In genomic region chrX:25278341-25278740, GRCh38 we compare ENCODE assay signal across 36 cellular contexts.
"Had no signal": no experiment of that assay in that cellular context is flagged by ENCODE, and none has a peak within 500 bp of the region (broad histone marks: within the 10 kb centered on the region; RNA-seq: fewer than 3 reads in every experiment).

No MANE protein-coding gene starts in this region.

- H3K4me1 Mint-ChIP-seq: activated B cell treated with CpG ODN at 0.5 μM for 24 hours; activated CD4-positive, alpha-beta memory T cell treated with anti-CD3 and anti-CD28 coated beads, Interleukin-2, amount 10 ng/mL, durations not matched to agents 7 days and 5 days; activated CD4-positive, alpha-beta T cell treated with anti-CD3 and anti-CD28 coated beads for 36 hours; activated CD4-positive, alpha-beta T cell treated with anti-CD3 and anti-CD28 coated beads, Interleukin-2, amount 10 ng/mL, durations not matched to agents 7 days and 5 days; activated CD8-positive, alpha-beta memory T cell treated with anti-CD3 and anti-CD28 coated beads, Interleukin-2, amount 10 ng/mL, durations not matched to agents 7 days and 5 days; activated naive CD4-positive, alpha-beta T cell treated with anti-CD3 and anti-CD28 coated beads, Interleukin-2, amount 10 ng/mL, durations not matched to agents 7 days and 5 days; activated naive CD4-positive, alpha-beta T cell treated with anti-CD3 and anti-CD28 coated beads, Interleukin-2, amount 50 U/mL, for 24 hours; activated naive CD8-positive, alpha-beta T cell treated with anti-CD3 and anti-CD28 coated beads, Interleukin-2, amount 10 ng/mL, durations not matched to agents 7 days and 5 days; activated naive CD8-positive, alpha-beta T cell treated with anti-CD3 and anti-CD28 coated beads, Interleukin-2, amount 50 U/mL, for 24 hours had no signal

- H3K4me3 ChIP-seq: ascending aorta, body of pancreas, breast epithelium had no signal

- H3K9me3 ChIP-seq: ascending aorta, body of pancreas, breast epithelium had no signal

- H3K36me3 Mint-ChIP-seq: activated CD8-positive, alpha-beta memory T cell treated with anti-CD3 and anti-CD28 coated beads, Interleukin-2, amount 10 ng/mL, durations not matched to agents 7 days and 5 days; activated naive CD4-positive, alpha-beta T cell treated with anti-CD3 and anti-CD28 coated beads, Interleukin-2, amount 10 ng/mL, durations not matched to agents 7 days and 5 days; activated naive CD4-positive, alpha-beta T cell treated with anti-CD3 and anti-CD28 coated beads, Interleukin-2, amount 50 U/mL, for 24 hours; activated naive CD8-positive, alpha-beta T cell; activated naive CD8-positive, alpha-beta T cell treated with anti-CD3 and anti-CD28 coated beads, Interleukin-2, amount 10 ng/mL, durations not matched to agents 7 days and 5 days had no signal

- H3K27ac ChIP-seq: ascending aorta, body of pancreas, brain microvascular endothelial cell, breast epithelium, VCaP had no signal

- H3K9me3 Mint-ChIP-seq: activated B cell treated with CpG ODN at 0.5 μM for 24 hours; activated CD4-positive, alpha-beta memory T cell treated with anti-CD3 and anti-CD28 coated beads, Interleukin-2, amount 10 ng/mL, durations not matched to agents 7 days and 5 days; activated CD4-positive, alpha-beta T cell treated with anti-CD3 and anti-CD28 coated beads, Interleukin-2, amount 10 ng/mL, durations not matched to agents 7 days and 5 days; activated naive CD4-positive, alpha-beta T cell treated with anti-CD3 and anti-CD28 coated beads, Interleukin-2, amount 10 ng/mL, durations not matched to agents 7 days and 5 days; activated naive CD4-positive, alpha-beta T cell treated with anti-CD3 and anti-CD28 coated beads, Interleukin-2, amount 50 U/mL, for 24 hours; activated naive CD8-positive, alpha-beta T cell treated with anti-CD3 and anti-CD28 coated beads, Interleukin-2, amount 10 ng/mL, durations not matched to agents 7 days and 5 days; activated naive CD8-positive, alpha-beta T cell treated with anti-CD3 and anti-CD28 coated beads, Interleukin-2, amount 50 U/mL, for 24 hours; activated T-cell treated with anti-CD3 and anti-CD28 coated beads, Interleukin-2, amount 50 U/mL, for 24 hours; activated T-helper 2 cell treated with anti-CD3 and anti-CD28 coated beads, Interferon-gamma antibody, Interleukin-2, Interleukin-4, amounts not matched to agents 10 μg/mL and 5 μg/mL and 100 μg/mL, durations not matched to agents 14 hours and 24 hours and 36 hours; T-helper 1 cell treated with Interleukin-12 subunit alpha and Interleukin-12 subunit beta and Interleukin-4 antibody, amounts not matched to agents 30 μg/mL and 1 μg/mL, for 36 hours; T-helper 2 cell treated with Interferon-gamma antibody and Interleukin-4, amounts not matched to agents 5 μg/mL and 100 μg/mL, for 36 hours had no signal

- H3K27me3 Mint-ChIP-seq: activated B cell treated with CpG ODN at 0.5 μM for 24 hours; activated CD4-positive, alpha-beta memory T cell treated with anti-CD3 and anti-CD28 coated beads, Interleukin-2, amount 10 ng/mL, durations not matched to agents 7 days and 5 days; activated CD4-positive, alpha-beta T cell treated with anti-CD3 and anti-CD28 coated beads for 36 hours; activated CD4-positive, alpha-beta T cell treated with anti-CD3 and anti-CD28 coated beads, Interleukin-2, amount 10 ng/mL, durations not matched to agents 7 days and 5 days; activated CD8-positive, alpha-beta memory T cell treated with anti-CD3 and anti-CD28 coated beads, Interleukin-2, amount 10 ng/mL, durations not matched to agents 7 days and 5 days; activated naive CD4-positive, alpha-beta T cell treated with anti-CD3 and anti-CD28 coated beads, Interleukin-2, amount 10 ng/mL, durations not matched to agents 7 days and 5 days; activated naive CD4-positive, alpha-beta T cell treated with anti-CD3 and anti-CD28 coated beads, Interleukin-2, amount 50 U/mL, for 24 hours; activated naive CD8-positive, alpha-beta T cell; activated naive CD8-positive, alpha-beta T cell treated with anti-CD3 and anti-CD28 coated beads, Interleukin-2, amount 10 ng/mL, durations not matched to agents 7 days and 5 days; activated naive CD8-positive, alpha-beta T cell treated with anti-CD3 and anti-CD28 coated beads, Interleukin-2, amount 50 U/mL, for 24 hours had no signal

- H3K4me3 Mint-ChIP-seq: activated B cell treated with CpG ODN at 0.5 μM for 24 hours; activated CD4-positive, alpha-beta memory T cell treated with anti-CD3 and anti-CD28 coated beads, Interleukin-2, amount 10 ng/mL, durations not matched to agents 7 days and 5 days; activated CD4-positive, alpha-beta T cell treated with anti-CD3 and anti-CD28 coated beads for 36 hours; activated CD4-positive, alpha-beta T cell treated with anti-CD3 and anti-CD28 coated beads, Interleukin-2, amount 10 ng/mL, durations not matched to agents 7 days and 5 days; activated CD8-positive, alpha-beta memory T cell treated with anti-CD3 and anti-CD28 coated beads, Interleukin-2, amount 10 ng/mL, durations not matched to agents 7 days and 5 days; activated CD8-positive, alpha-beta T cell treated with anti-CD3 and anti-CD28 coated beads, Interleukin-2, amount 10 ng/mL, durations not matched to agents 7 days and 5 days; activated naive CD4-positive, alpha-beta T cell treated with anti-CD3 and anti-CD28 coated beads, Interleukin-2, amount 10 ng/mL, durations not matched to agents 7 days and 5 days; activated naive CD4-positive, alpha-beta T cell treated with anti-CD3 and anti-CD28 coated beads, Interleukin-2, amount 50 U/mL, for 24 hours; activated naive CD8-positive, alpha-beta T cell; activated naive CD8-positive, alpha-beta T cell treated with anti-CD3 and anti-CD28 coated beads, Interleukin-2, amount 10 ng/mL, durations not matched to agents 7 days and 5 days; activated naive CD8-positive, alpha-beta T cell treated with anti-CD3 and anti-CD28 coated beads, Interleukin-2, amount 50 U/mL, for 24 hours; activated T-cell treated with anti-CD3 and anti-CD28 coated beads, Interleukin-2, amount 50 U/mL, for 24 hours; T-helper 1 cell treated with Interleukin-12 subunit alpha and Interleukin-12 subunit beta and Interleukin-4 antibody, amounts not matched to agents 30 μg/mL and 1 μg/mL, for 36 hours; T-helper 2 cell treated with Interferon-gamma antibody and Interleukin-4, amounts not matched to agents 5 μg/mL and 100 μg/mL, for 36 hours had no signal

- DNase-seq: activated B cell treated with CpG ODN at 0.5 μM for 24 hours; activated CD4-positive, alpha-beta memory T cell treated with anti-CD3 and anti-CD28 coated beads, Interleukin-2, amount 10 ng/mL, durations not matched to agents 7 days and 5 days; activated CD4-positive, alpha-beta T cell treated with anti-CD3 and anti-CD28 coated beads for 36 hours; activated CD4-positive, alpha-beta T cell treated with anti-CD3 and anti-CD28 coated beads for 48 hours; activated CD4-positive, alpha-beta T cell treated with anti-CD3 and anti-CD28 coated beads, Interleukin-2, amount 10 ng/mL, durations not matched to agents 7 days and 5 days; activated CD4-positive, alpha-beta T cell treated with anti-CD3 and anti-CD28 coated beads, Interleukin-2, amount 50 U/mL, for 48 hours; activated CD4-positive, CD25-positive, alpha-beta regulatory T cell treated with anti-CD3 and anti-CD28 coated beads, Interleukin-2, amount 50 U/mL, for 72 hours; activated CD8-positive, alpha-beta memory T cell treated with anti-CD3 and anti-CD28 coated beads for 24 hours; activated CD8-positive, alpha-beta memory T cell treated with anti-CD3 and anti-CD28 coated beads, Interleukin-2, amount 10 ng/mL, durations not matched to agents 7 days and 5 days; activated CD8-positive, alpha-beta memory T cell treated with anti-CD3 and anti-CD28 coated beads, Interleukin-2, amount 50 U/mL, for 48 hours; activated CD8-positive, alpha-beta T cell treated with anti-CD3 and anti-CD28 coated beads, Interleukin-2, amount 10 ng/mL, durations not matched to agents 7 days and 5 days; activated effector memory CD4-positive, alpha-beta T cell treated with Interleukin-2 at 50 U/mL for 16 hours; activated gamma-delta T cell; activated naive CD4-positive, alpha-beta T cell treated with anti-CD3 and anti-CD28 coated beads, Interleukin-2, amount 10 ng/mL, durations not matched to agents 7 days and 5 days; activated naive CD4-positive, alpha-beta T cell treated with Interleukin-2 at 50 U/mL for 16 hours; activated naive CD8-positive, alpha-beta T cell treated with anti-CD3 and anti-CD28 coated beads, Interleukin-2, amount 10 ng/mL, durations not matched to agents 7 days and 5 days; activated naive CD8-positive, alpha-beta T cell treated with anti-CD3 and anti-CD28 coated beads, Interleukin-2, amount 50 U/mL, for 24 hours; activated T-cell treated with anti-CD3 and anti-CD28 coated beads, Interleukin-2, amount 50 U/mL, for 24 hours; activated T-cell treated with anti-CD3 and anti-CD28 coated beads, Interleukin-2, amount 50 U/mL, for 48 hours; amygdala; anterior cingulate cortex; body of pancreas; brain microvascular endothelial cell; central memory CD4-positive, alpha-beta T cell; cerebellar nuclear complex; T-helper 1 cell; T-helper 2 cell; T-helper 9 cell had no signal

- H3K4me1 ChIP-seq: ascending aorta, body of pancreas, breast epithelium had no signal

- ATAC-seq: activated CD4-positive, alpha-beta T cell treated with anti-CD3 and anti-CD28 coated beads for 36 hours; activated CD8-positive, alpha-beta memory T cell treated with anti-CD3 and anti-CD28 coated beads, Interleukin-2, amount 10 ng/mL, durations not matched to agents 7 days and 5 days; activated CD8-positive, alpha-beta T cell treated with anti-CD3 and anti-CD28 coated beads, Interleukin-2, amount 10 ng/mL, durations not matched to agents 7 days and 5 days; activated naive CD8-positive, alpha-beta T cell treated with anti-CD3 and anti-CD28 coated beads, Interleukin-2, amount 50 U/mL, for 24 hours; body of pancreas had no signal

- H3K27ac Mint-ChIP-seq: activated B cell treated with CpG ODN at 0.5 μM for 24 hours; activated CD4-positive, alpha-beta memory T cell treated with anti-CD3 and anti-CD28 coated beads, Interleukin-2, amount 10 ng/mL, durations not matched to agents 7 days and 5 days; activated CD4-positive, alpha-beta T cell treated with anti-CD3 and anti-CD28 coated beads for 36 hours; activated CD4-positive, alpha-beta T cell treated with anti-CD3 and anti-CD28 coated beads, Interleukin-2, amount 10 ng/mL, durations not matched to agents 7 days and 5 days; activated CD8-positive, alpha-beta memory T cell treated with anti-CD3 and anti-CD28 coated beads, Interleukin-2, amount 10 ng/mL, durations not matched to agents 7 days and 5 days; activated CD8-positive, alpha-beta T cell treated with anti-CD3 and anti-CD28 coated beads, Interleukin-2, amount 10 ng/mL, durations not matched to agents 7 days and 5 days; activated naive CD4-positive, alpha-beta T cell treated with anti-CD3 and anti-CD28 coated beads, Interleukin-2, amount 10 ng/mL, durations not matched to agents 7 days and 5 days; activated naive CD4-positive, alpha-beta T cell treated with anti-CD3 and anti-CD28 coated beads, Interleukin-2, amount 50 U/mL, for 24 hours; activated naive CD8-positive, alpha-beta T cell; activated naive CD8-positive, alpha-beta T cell treated with anti-CD3 and anti-CD28 coated beads, Interleukin-2, amount 10 ng/mL, durations not matched to agents 7 days and 5 days; activated naive CD8-positive, alpha-beta T cell treated with anti-CD3 and anti-CD28 coated beads, Interleukin-2, amount 50 U/mL, for 24 hours; activated T-cell treated with anti-CD3 and anti-CD28 coated beads, Interleukin-2, amount 50 U/mL, for 24 hours; activated T-helper 2 cell treated with anti-CD3 and anti-CD28 coated beads, Interferon-gamma antibody, Interleukin-2, Interleukin-4, amounts not matched to agents 10 μg/mL and 5 μg/mL and 100 μg/mL, durations not matched to agents 14 hours and 24 hours and 36 hours; T-helper 1 cell treated with Interleukin-12 subunit alpha and Interleukin-12 subunit beta and Interleukin-4 antibody, amounts not matched to agents 30 μg/mL and 1 μg/mL, for 36 hours; T-helper 2 cell treated with Interferon-gamma antibody and Interleukin-4, amounts not matched to agents 5 μg/mL and 100 μg/mL, for 36 hours had no signal

- H3K27me3 ChIP-seq: ascending aorta, body of pancreas, brain microvascular endothelial cell had no signal

- H3K36me3 ChIP-seq: ascending aorta, brain microvascular endothelial cell, breast epithelium had no signal
